24 cellular contexts compared by ENCODE assay signal in genomic region chr18:59566507-59566906, GRCh38.
DNase-seq lines count a peak whose midpoint lies in the region; ATAC-seq and TF ChIP-seq lines count a peak whose summit lies in the region.
"Had no signal": no experiment of that assay in that cellular context is flagged by ENCODE, and none has a peak within 500 bp of the region (broad histone marks: within the 10 kb centered on the region; RNA-seq: fewer than 3 reads in every experiment).

No MANE protein-coding gene starts in this region.

- intact Hi-C loops in activated CD8-positive, alpha-beta T cell treated with anti-CD3 and anti-CD28 coated beads for 36 hours (cut with micrococcal nuclease), result no loop called here

- CTCF ChIA-PET in AG04449 (lab: Yijun Ruan, JAX), result interaction anchor here (1.0 to 4.7 kb wide), 3 partner anchors 10 to 107 kb away, joined by 3 to 19 read pairs (median 6); no protein-coding TSS in a partner anchor
- CTCF ChIA-PET in activated CD8-positive, alpha-beta T cell treated with anti-CD3 and anti-CD28 coated beads for 36 hours (lab: Charles Lee), result no interaction called here

- H3K4me3 ChIP-seq in AG04449 (ENCODE audit: low read depth, low read length) (no peak overlapping the region), gastroesophageal sphincter (no peak overlapping the region)
- H3K4me3 ChIP-seq: A549, coronary artery, GM23248, tibial artery had no signal

- WGBS in gastroesophageal sphincter (ENCODE audit: low coverage in 1 of 2), 2 donors, result 19 to 23% methylated on average over 3 of the region's 3 CpGs

- H3K27ac Mint-ChIP-seq in activated CD8-positive, alpha-beta T cell treated with anti-CD3 and anti-CD28 coated beads for 36 hours, result no peak overlapping the region
- H3K27ac Mint-ChIP-seq: CD4-positive, CD25-positive, alpha-beta regulatory T cell; IgD-negative memory B cell; memory B cell; T-cell had no signal

- H3K36me3 Mint-ChIP-seq in activated CD8-positive, alpha-beta T cell treated with anti-CD3 and anti-CD28 coated beads for 36 hours (ENCODE audit: low read depth), result no peaks in the 10 kb centered on the region
- H3K36me3 Mint-ChIP-seq: CD4-positive, CD25-positive, alpha-beta regulatory T cell; IgD-negative memory B cell; memory B cell; T-cell had no signal

- no peaks in the 10 kb centered on the region for H3K9me3 ChIP-seq in gastroesophageal sphincter
- H3K9me3 ChIP-seq: A549, tibial artery had no signal

- ATAC-seq in gastroesophageal sphincter, result peak; percentile 57
- no peak for ATAC-seq in activated CD8-positive, alpha-beta T cell treated with anti-CD3 and anti-CD28 coated beads for 36 hours
- no peak for ATAC-seq in HG02571 (IDR thresholded peaks at IDR 0.05; ENCODE audit: unreplicated experiment)
- ATAC-seq: A549, T-cell had no signal

- peaks cover 7% of the 10 kb centered on the region for H3K27me3 Mint-ChIP-seq in activated CD8-positive, alpha-beta T cell treated with anti-CD3 and anti-CD28 coated beads for 36 hours

- no peak for TF ChIP-seq POLR2A in gastroesophageal sphincter (IDR thresholded peaks at IDR 0.05)

- DNase-seq in AG04449 (ENCODE audit: low read depth, low spot score) (peak; percentile 33), MV-4-11 (lab: John Stamatoyannopoulos, UW) (peak; percentile 24), mucosa of gallbladder (ENCODE audit: low spot score) (peak; percentile 21), SHP77 treated with DMSO at 0.1 percent for 48 hours (lab: John Stamatoyannopoulos, UW) (no peak)
- DNase-seq in activated CD8-positive, alpha-beta T cell treated with anti-CD3 and anti-CD28 coated beads for 36 hours, result no peak
- DNase-seq in activated CD4-positive, alpha-beta T cell treated with anti-CD3 and anti-CD28 coated beads, Interleukin-2, amount 50 U/mL, for 4 hours, result no peak
- DNase-seq: activated CD4-positive, alpha-beta T cell treated with anti-CD3 and anti-CD28 coated beads, Interleukin-2, amount 50 U/mL, for 48 hours; activated naive CD4-positive, alpha-beta T cell treated with Interleukin-2 at 50 U/mL for 16 hours; activated T-cell treated with anti-CD3 and anti-CD28 coated beads, Interleukin-2, amount 50 U/mL, for 1 hour; CD4-positive, CD25-positive, alpha-beta regulatory T cell; DMS79; NCI-H1694 treated with DMSO at 0.1 percent for 48 hours; NCI-H345; retina; stimulated activated naive CD4-positive, alpha-beta T cell; T-cell; tibial artery had no signal

- H3K9me3 Mint-ChIP-seq in activated CD8-positive, alpha-beta T cell treated with anti-CD3 and anti-CD28 coated beads for 36 hours, result no peaks in the 10 kb centered on the region
- H3K9me3 Mint-ChIP-seq: memory B cell had no signal

- peaks cover 0 to 8% (median 0%) of the 10 kb centered on the region in 3 donors for H3K4me1 ChIP-seq in gastroesophageal sphincter
- H3K4me1 ChIP-seq: A549, tibial artery had no signal

- H3K4me1 Mint-ChIP-seq in activated CD8-positive, alpha-beta T cell treated with anti-CD3 and anti-CD28 coated beads for 36 hours (ENCODE audit: low read depth), result no peaks in the 10 kb centered on the region
- H3K4me1 Mint-ChIP-seq: memory B cell, T-cell had no signal

- POLR2A ChIA-PET in AG04449 (lab: Yijun Ruan, JAX), result interaction anchor here (0.8 kb wide), 1 partner anchor 64 kb away, joined by 3 read pairs; no protein-coding TSS in a partner anchor
- POLR2A ChIA-PET in activated CD8-positive, alpha-beta T cell treated with anti-CD3 and anti-CD28 coated beads for 36 hours (lab: Charles Lee), result no interaction called here

- no peak overlapping the region for H3K27ac ChIP-seq in gastroesophageal sphincter
- H3K27ac ChIP-seq: A549, coronary artery, GM23248, tibial artery had no signal

- TF ChIP-seq EP300 in gastroesophageal sphincter (IDR thresholded peaks at IDR 0.05), result no peak

- H3K4me3 Mint-ChIP-seq in activated CD8-positive, alpha-beta T cell treated with anti-CD3 and anti-CD28 coated beads for 36 hours, result no peak overlapping the region
- H3K4me3 Mint-ChIP-seq: CD4-positive, CD25-positive, alpha-beta regulatory T cell; IgD-negative memory B cell; memory B cell; T-cell had no signal

- H3K36me3 ChIP-seq in gastroesophageal sphincter, result no peaks in the 10 kb centered on the region
- H3K36me3 ChIP-seq: tibial artery had no signal

- H3K27me3 ChIP-seq in gastroesophageal sphincter, result no peaks in the 10 kb centered on the region

- no peak for TF ChIP-seq CTCF in AG04449 (IDR thresholded peaks at IDR 0.05; ENCODE audit: insufficient read depth, low read length, missing control alignments)
- TF ChIP-seq CTCF in gastroesophageal sphincter (IDR thresholded peaks at IDR 0.05), result no peak
- no peak for TF ChIP-seq CTCF in activated CD8-positive, alpha-beta T cell treated with anti-CD3 and anti-CD28 coated beads for 36 hours (IDR thresholded peaks at IDR 0.05)

Comparison
In these comparisons a context has a peak if more than half of its experiments do, and no peak if none do; other contexts are left out.
1. DNase-seq: peak in AG04449 (single experiment), MV-4-11 (single experiment) and mucosa of gallbladder (single experiment); none in SHP77 treated with DMSO at 0.1 percent for 48 hours (single experiment), activated CD8-positive, alpha-beta T cell treated with anti-CD3 and anti-CD28 coated beads for 36 hours (single experiment) and activated CD4-positive, alpha-beta T cell treated with anti-CD3 and anti-CD28 coated beads, Interleukin-2, amount 50 U/mL, for 4 hours (0 of 2).